8 cellular contexts compared by ENCODE assay signal in genomic region chr5:132830436-132831094, GRCh38. TPM values are rescaled to one million over a fixed set of nuclear protein-coding genes. Genes with fewer than 3 reads are reported as not detected.
DNase-seq lines count a peak whose midpoint lies in the region; ATAC-seq, FAIRE-seq and TF ChIP-seq lines count a peak whose summit lies in the region.

Gene SHROOM1, minus strand, starts transcription at chr5:132830647. Its CDS starts 4,507 bp downstream, at chr5:132826140.

- no peaks in the 10 kb centered on the region for H3F3A ChIP-seq in MM.1S (ENCODE audit: insufficient read depth, low read length)

- H3K79me1 ChIP-seq in trophoblast cell (ENCODE audit: low read length), result peaks cover 14% of the 10 kb centered on the region

- H3K4me1 ChIP-seq in A549 (peaks cover 3% of the 10 kb centered on the region; the same call in 1 of the 3 replicates), HEK293 (ENCODE audit: control insufficient read depth, insufficient read depth, low read length) (no peaks in the 10 kb centered on the region), MM.1S (ENCODE audit: low read length) (no peaks in the 10 kb centered on the region), cardiac muscle cell (ENCODE audit: low read depth) (no peaks in the 10 kb centered on the region), trophoblast cell (ENCODE audit: control insufficient read depth in 1 of 2, insufficient read depth in 2 of 2, low read length in 2 of 2) (peaks cover 17 to 18% of the 10 kb centered on the region in 2 experiments)

- H2BK5ac ChIP-seq in trophoblast cell (ENCODE audit: low read depth, low read length, poor library complexity), result peak within 1 kb of the TSS; percentile 31

- H3K9ac ChIP-seq in MM.1S (ENCODE audit: low read length) (peak within 1 kb of the TSS; percentile 85), trophoblast cell (ENCODE audit: low read length) (peak within 1 kb of the TSS; percentile 70)

- peak within 1 kb of the TSS; percentile 75 to 96 for H3K27ac ChIP-seq in A549
- H3K27ac ChIP-seq in HEK293 (ENCODE audit: extremely low read depth, low read depth, low read length), result peak within 1 kb of the TSS; percentile 78; the same call in 1 of the 2 replicates
- H3K27ac ChIP-seq in MM.1S (ENCODE audit: low read length), result peak within 1 kb of the TSS; percentile 52; the same call in 1 of the 2 replicates
- no peak within 1 kb of the TSS for H3K27ac ChIP-seq in cardiac muscle cell
- H3K27ac ChIP-seq in trophoblast cell (ENCODE audit: low read depth, low read length), result peak within 1 kb of the TSS; percentile 24

- peak within 1 kb of the TSS; percentile 50 for H3K4ac ChIP-seq in trophoblast cell (ENCODE audit: low read depth, low read length)

- H3K79me2 ChIP-seq in MM.1S (ENCODE audit: low read length), result peaks cover 5% of the 10 kb centered on the region
- peaks cover 6% of the 10 kb centered on the region for H3K79me2 ChIP-seq in trophoblast cell (ENCODE audit: control insufficient read depth, insufficient read depth, low read length, poor library complexity)

- H3K4me3 ChIP-seq in A549 (peak within 1 kb of the TSS; percentile 59), HEK293 (ENCODE audit: low read depth, low read length) (peak within 1 kb of the TSS; percentile 74), MM.1S (ENCODE audit: low read length) (peak within 1 kb of the TSS; percentile 82), cardiac muscle cell (peak within 1 kb of the TSS; percentile 47), trophoblast cell (ENCODE audit: low read depth, low read length) (peak within 1 kb of the TSS; percentile 76)

- H3K14ac ChIP-seq in trophoblast cell (ENCODE audit: low read length), result peak within 1 kb of the TSS; percentile 94

- peak; percentile 47 for TF ChIP-seq POLR2A in A549 (IDR thresholded peaks at IDR 0.05; ENCODE audit: low read length)

- peaks cover 11% of the 10 kb centered on the region for H3K4me1 Mint-ChIP-seq in activated naive CD4-positive, alpha-beta T cell treated with anti-CD3 and anti-CD28 coated beads, Interleukin-2, amount 50 U/mL, for 24 hours

- WGBS in A549 (ENCODE audit: missing lambda C conversion rate), result 24% methylated on average over 8 of the region's 78 CpGs
- WGBS in trophoblast cell (ENCODE audit: extremely low coverage, insufficient coverage, insufficient read length), result no CpG with 5 or more reads among the region's 78 CpGs

- TF ChIP-seq RAD21 in A549 (conservative IDR thresholded peaks at IDR 0.05 in 1 of 2, IDR thresholded peaks at IDR 0.05 in 1 of 2), result no peak

- H3K9me3 Mint-ChIP-seq in activated naive CD4-positive, alpha-beta T cell treated with anti-CD3 and anti-CD28 coated beads, Interleukin-2, amount 50 U/mL, for 24 hours, result no peaks in the 10 kb centered on the region

- peak within 1 kb of the TSS; percentile 78 for H2BK120ac ChIP-seq in trophoblast cell (ENCODE audit: insufficient read depth, low read length, poor library complexity)

- H4K91ac ChIP-seq in trophoblast cell (ENCODE audit: low read depth, low read length), result peak within 1 kb of the TSS; percentile 93

- no peak within 1 kb of the TSS for H3K27ac Mint-ChIP-seq in activated naive CD4-positive, alpha-beta T cell treated with anti-CD3 and anti-CD28 coated beads, Interleukin-2, amount 50 U/mL, for 24 hours

- peak; percentile 49 to 65 for DNase-seq in A549 (ENCODE audit: low read depth in 1 of 2, low spot score in 1 of 2)
- DNase-seq in GM10266 (ENCODE audit: extremely low spot score), result peak; percentile 90
- peak; percentile 85 for DNase-seq in MM.1S
- DNase-seq in cardiac muscle cell (ENCODE audit: low read depth in 1 of 2, low spot score in 1 of 2), result peak; percentile 66 to 82
- DNase-seq in trophoblast cell, result peak; percentile 52 to 67
- DNase-seq in GDM1 (lab: John Stamatoyannopoulos, UW), result no peak

- H3K18ac ChIP-seq in trophoblast cell (ENCODE audit: low read length), result peak within 1 kb of the TSS; percentile 92

- POLR2A ChIA-PET in A549 (lab: Yijun Ruan, JAX), result interaction anchor here (0.9 to 1.2 kb wide), 2 partner anchors 10 to 35 kb away, joined by 4 to 5 read pairs; partner anchors contain the start of genes GDF9 and UQCRQ
- POLR2A ChIA-PET in HEK293 (lab: Yijun Ruan, JAX), result interaction anchor here (0.6 to 1.0 kb wide), 4 partner anchors 17 to 279 kb away, joined by 3 to 8 read pairs (median 4); partner anchors contain the start of genes GDF9 and UQCRQ

- TF ChIP-seq CTCF in A549 (IDR thresholded peaks at IDR 0.05) (no peak), GM10266 (IDR thresholded peaks at IDR 0.05; ENCODE audit: control insufficient read depth, insufficient read depth, low read depth, missing control alignments) (no peak), HEK293 (tag by site-specific recombination; IDR thresholded peaks at IDR 0.05) (no peak), MM.1S (IDR thresholded peaks at IDR 0.05; ENCODE audit: low read length) (no peak), cardiac muscle cell (IDR thresholded peaks at IDR 0.05; ENCODE audit: low read depth, low read length) (no peak)

- CTCF ChIA-PET in A549 (lab: Yijun Ruan, JAX) (interaction anchor here (0.6 to 8.9 kb wide), 29 partner anchors 8 to 329 kb away, joined by 3 to 82 read pairs (median 4); partner anchors contain the start of genes GDF9, LEAP2, SOWAHA and UQCRQ), HEK293 (lab: Yijun Ruan, JAX) (interaction anchor here (0.6 to 4.8 kb wide), 8 partner anchors 10 to 1130 kb away, joined by 3 to 20 read pairs (median 4); no protein-coding TSS in a partner anchor)

- no peak for TF ChIP-seq EP300 in A549 (IDR thresholded peaks at IDR 0.05)

- H3K23ac ChIP-seq in trophoblast cell (ENCODE audit: low read length), result no peak within 1 kb of the TSS

- H3K27me3 ChIP-seq in MM.1S (replicated peaks; ENCODE audit: insufficient read depth, low read length) (no peaks in the 10 kb centered on the region), cardiac muscle cell (peaks cover 58% of the 10 kb centered on the region), trophoblast cell (ENCODE audit: insufficient read depth, low read length) (no peaks in the 10 kb centered on the region)

- peak within 1 kb of the TSS; percentile 93 for H3K4me3 Mint-ChIP-seq in activated naive CD4-positive, alpha-beta T cell treated with anti-CD3 and anti-CD28 coated beads, Interleukin-2, amount 50 U/mL, for 24 hours

- peak; percentile 78 to 84 for ATAC-seq in A549

- H2AFZ ChIP-seq in MM.1S (ENCODE audit: low read length) (peak within 1 kb of the TSS; percentile 90), trophoblast cell (ENCODE audit: insufficient read depth, low read length, poor library complexity) (peak within 1 kb of the TSS; percentile 94)

- peak within 1 kb of the TSS; percentile 44 for H2AK5ac ChIP-seq in trophoblast cell (ENCODE audit: low read length)

- no peaks in the 10 kb centered on the region for H3K9me2 ChIP-seq in MM.1S (replicated peaks; ENCODE audit: insufficient read depth, low read length)

- H4K12ac ChIP-seq in trophoblast cell (ENCODE audit: low read depth, low read length), result peak within 1 kb of the TSS; percentile 79

- H3K9me3 ChIP-seq in A549 (no peaks in the 10 kb centered on the region), HEK293 (ENCODE audit: control insufficient read depth, insufficient read depth, low read depth, low read length) (no peaks in the 10 kb centered on the region), MM.1S (replicated peaks; ENCODE audit: insufficient read depth, low read length) (no peaks in the 10 kb centered on the region), cardiac muscle cell (ENCODE audit: low read depth) (no peaks in the 10 kb centered on the region), trophoblast cell (ENCODE audit: insufficient read depth, low read depth, low read length) (no peaks in the 10 kb centered on the region)

- no peaks in the 10 kb centered on the region for H3K36me3 Mint-ChIP-seq in activated naive CD4-positive, alpha-beta T cell treated with anti-CD3 and anti-CD28 coated beads, Interleukin-2, amount 50 U/mL, for 24 hours

- FAIRE-seq in A549 (lab: Jason Lieb, UNC), result no peak

- H4K8ac ChIP-seq in trophoblast cell (ENCODE audit: low read depth, low read length), result peak within 1 kb of the TSS; percentile 91

- no peaks in the 10 kb centered on the region for H4K20me1 ChIP-seq in MM.1S (ENCODE audit: insufficient read depth, low read length)

- H3K36me3 ChIP-seq in HEK293 (ENCODE audit: control insufficient read depth in 2 of 2, insufficient read depth in 1 of 2, low read length in 2 of 2) (peaks cover 0 to 13% of the 10 kb centered on the region in 2 experiments; a peak in 1 of 3 replicates), MM.1S (replicated peaks; ENCODE audit: insufficient read depth, low read length) (no peaks in the 10 kb centered on the region), cardiac muscle cell (no peaks in the 10 kb centered on the region), trophoblast cell (ENCODE audit: control insufficient read depth in 1 of 2, insufficient read depth in 2 of 2, low read length in 2 of 2) (no peaks in the 10 kb centered on the region)

- no peak within 1 kb of the TSS for H2BK12ac ChIP-seq in trophoblast cell (ENCODE audit: low read length)

- H3K27me3 Mint-ChIP-seq in activated naive CD4-positive, alpha-beta T cell treated with anti-CD3 and anti-CD28 coated beads, Interleukin-2, amount 50 U/mL, for 24 hours, result peaks cover 34% of the 10 kb centered on the region

- H3K4me2 ChIP-seq in A549, result peak within 1 kb of the TSS; percentile 92
- H3K4me2 ChIP-seq in MM.1S (ENCODE audit: low read depth, low read length), result peak within 1 kb of the TSS; percentile 90
- peak within 1 kb of the TSS; percentile 81 for H3K4me2 ChIP-seq in trophoblast cell (ENCODE audit: low read length)

TF ChIP-seq in HEK293, 187 proteins besides CTCF, POLR2A, EP300 and RAD21 (continues in another document):
- TF ChIP-seq ZNF621 (tag by site-specific recombination; IDR thresholded peaks at IDR 0.05) (no peak), IKZF3 (tag by site-specific recombination; IDR thresholded peaks at IDR 0.05) (no peak), ZNF175 (tag by site-specific recombination; IDR thresholded peaks at IDR 0.05) (no peak), ZNF529 (tag by site-specific recombination; IDR thresholded peaks at IDR 0.05; ENCODE audit: insufficient replicate concordance) (no peak)

RNA-seq across cellular contexts. Expression of gene SHROOM1, which starts in this region (rescaled TPM):
- polyA plus RNA-seq in A549 (2011; rRNA removed) (3.5 and 4.5 TPM in 2 replicates), A549 (2017; fragmentation: RNase III; extraction: RNeasy Plus Mini Kit Qiagen cat#74134 plus additional on column Dnase treatment) (5.4 to 7.2 TPM (median 6.0 TPM) in 3 replicates), cardiac muscle cell (13.3 TPM in 2 replicates)
- 7.9 and 10.9 TPM in 2 replicates for polyA plus RNA-seq in A549 (2012; cell fraction: cytosol; rRNA removed)
- polyA plus RNA-seq in A549 (2012; cell fraction: nucleus; rRNA removed), result 23.3 and 37.8 TPM in 2 replicates
- polyA minus RNA-seq in A549 (2011; rRNA and poly(A)+ RNA removed), result 4.6 and 5.0 TPM in 2 replicates
- total RNA-seq in cardiac muscle cell, result 8.1 and 9.8 TPM in 2 replicates
- 5.8 and 6.2 TPM in 2 replicates for polyA plus RNA-seq in trophoblast cell (2013)

Comparison
In these comparisons a context has a peak if more than half of its experiments do, and no peak if none do; other contexts are left out.
1. Of the 5 proteins assayed by ChIP-seq in both HEK293 and A549: peak only in HEK293: PBX3; only in A549: none; in both: none; in neither: 4.